In the genomic region with DNA sequence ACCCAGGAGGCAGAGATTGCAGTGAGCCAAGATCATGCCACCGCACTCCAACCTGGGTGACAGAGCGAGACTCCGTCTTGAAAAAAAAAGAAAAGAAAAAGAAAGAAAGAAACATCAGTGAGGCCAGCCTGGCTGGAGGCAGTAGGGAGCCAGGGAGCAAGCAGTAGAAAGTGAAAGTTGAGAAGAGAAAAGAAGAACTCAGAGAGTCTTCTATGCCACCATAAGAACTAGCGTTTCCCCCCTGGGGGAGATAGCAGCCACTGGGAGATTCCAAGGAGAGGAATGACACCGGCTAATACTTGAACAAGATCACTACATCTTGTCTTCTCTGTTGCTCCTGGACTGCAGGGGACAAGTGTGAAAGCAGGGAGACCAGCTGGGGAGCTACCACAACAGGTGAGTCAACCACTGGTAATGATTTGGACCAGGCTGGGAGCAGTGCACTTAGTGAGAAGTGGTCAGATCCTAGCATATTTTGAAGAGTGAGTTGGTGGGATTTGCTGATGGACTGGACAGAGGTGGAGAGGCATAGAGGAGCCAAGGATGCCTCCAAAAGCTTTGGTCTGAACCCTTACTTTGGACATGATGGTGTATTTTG, we compare ENCODE assay signal across 11 cellular contexts. TPM values are rescaled to one million over a fixed set of nuclear protein-coding genes. Genes with fewer than 3 reads are reported as not detected.
A peak's percentile ranks its signal among the peaks of the same experiment; 100 is the strongest.
DNase-seq lines count a peak whose midpoint lies in the region; ATAC-seq lines count a peak whose summit lies in the region.
"Had no signal": no experiment of that assay in that cellular context is flagged by ENCODE, and none has a peak within 500 bp of the region (broad histone marks: within the 10 kb centered on the region; RNA-seq: fewer than 3 reads in every experiment).

No MANE protein-coding gene starts in this region.

- peak; percentile 80 for ATAC-seq in GM18870 (IDR thresholded peaks at IDR 0.05; ENCODE audit: unreplicated experiment)
- ATAC-seq in GM21528 (IDR thresholded peaks at IDR 0.05; ENCODE audit: low FRiP score, unreplicated experiment): peak; percentile 67
- peak; percentile 75 for ATAC-seq in HG03342 (IDR thresholded peaks at IDR 0.05; ENCODE audit: unreplicated experiment)
- ATAC-seq: activated naive CD8-positive, alpha-beta T cell treated with anti-CD3 and anti-CD28 coated beads, Interleukin-2, amount 50 U/mL, for 24 hours had no signal

- DNase-seq in ureter (ENCODE audit: low spot score) (peak; percentile 27), NCI-H345 (lab: John Stamatoyannopoulos, UW) (no peak), NCI-H1436 treated with DMSO at 0.1 percent for 48 hours (lab: John Stamatoyannopoulos, UW) (no peak)
- no peak for DNase-seq in activated effector memory CD4-positive, alpha-beta T cell treated with Interleukin-2 at 50 U/mL for 16 hours
- DNase-seq: activated naive CD8-positive, alpha-beta T cell treated with anti-CD3 and anti-CD28 coated beads, Interleukin-2, amount 50 U/mL, for 24 hours; hippocampal formation; NCI-H1105 treated with DMSO at 0.1 percent for 48 hours had no signal

RNA-seq across cellular contexts. Expression of a gene that starts 33.4 kb away (rescaled TPM):
- total RNA-seq in ureter: 67.5 TPM
- total RNA-seq: SJSA1 had no signal
